Comparison of ENCODE assay signal across 23 cellular contexts in genomic region chr1:217372251-217372970, GRCh38.
"Had no signal": no experiment of that assay in that cellular context is flagged by ENCODE, and none has a peak within 500 bp of the region (broad histone marks: within the 10 kb centered on the region; RNA-seq: fewer than 3 reads in every experiment).

No MANE protein-coding gene starts in this region.

- H3K4me3 Mint-ChIP-seq: memory B cell; naive B cell; nephron progenitor cell; stimulated activated naive B cell treated with anti-CD40 and anti-IgM and Interleukin-4, amounts not matched to agents 10 μg/mL and 1 μg/mL and 100 μg/mL, for 72 hours had no signal

- H3K27me3 Mint-ChIP-seq: naive B cell; stimulated activated naive B cell treated with anti-CD40 and anti-IgM and Interleukin-4, amounts not matched to agents 10 μg/mL and 1 μg/mL and 100 μg/mL, for 72 hours had no signal

- DNase-seq: caudate nucleus; effector CD4-positive, alpha-beta T cell; heart left ventricle; hippocampal formation; left ventricle myocardium inferior; lower lobe of right lung; naive B cell; nephron progenitor cell; right lobe of liver; spleen; stimulated activated CD4-positive, alpha-beta T cell treated with anti-CD3 and anti-CD28 coated beads, Interleukin-15, amount 100 ng/mL, for 24 hours; stimulated activated CD4-positive, alpha-beta T cell treated with anti-CD3 and anti-CD28 coated beads, Interleukin-1b, Interleukin-23, amount 100 ng/mL, for 48 hours; stimulated activated CD4-positive, alpha-beta T cell treated with anti-CD3 and anti-CD28 coated beads, Interleukin-4, amount 100 ng/mL, for 24 hours; stimulated activated naive B cell treated with anti-CD40 and anti-IgM and Interleukin-4, amounts not matched to agents 10 μg/mL and 1 μg/mL and 100 μg/mL, for 72 hours; stomach; substantia nigra; transverse colon had no signal

- H3K27ac Mint-ChIP-seq: memory B cell; nephron progenitor cell; stimulated activated naive B cell treated with anti-CD40 and anti-IgM and Interleukin-4, amounts not matched to agents 10 μg/mL and 1 μg/mL and 100 μg/mL, for 72 hours had no signal

- H3K9me3 ChIP-seq: thoracic aorta had no signal

- H3K36me3 ChIP-seq: heart left ventricle, left ventricle myocardium inferior, lower lobe of right lung, right lobe of liver, spleen, stomach, thoracic aorta, transverse colon had no signal

- FAIRE-seq: frontal cortex, islet of Langerhans, urothelium cell line had no signal

- H3K27ac ChIP-seq: coronary artery, heart left ventricle, left ventricle myocardium inferior, lower lobe of right lung, right lobe of liver, spleen, stomach, thoracic aorta, transverse colon had no signal

- H3K27me3 ChIP-seq: heart left ventricle, right lobe of liver, spleen, stomach, transverse colon had no signal

- H3K36me3 Mint-ChIP-seq: stimulated activated naive B cell treated with anti-CD40 and anti-IgM and Interleukin-4, amounts not matched to agents 10 μg/mL and 1 μg/mL and 100 μg/mL, for 72 hours had no signal

- ATAC-seq: heart left ventricle; right lobe of liver; stimulated activated naive B cell treated with anti-CD40 and anti-IgM and Interleukin-4, amounts not matched to agents 10 μg/mL and 1 μg/mL and 100 μg/mL, for 72 hours had no signal

- H3K4me1 ChIP-seq: heart left ventricle, left ventricle myocardium inferior, lower lobe of right lung, right lobe of liver, spleen, stomach, transverse colon had no signal

- H3K4me3 ChIP-seq: coronary artery, heart left ventricle, left ventricle myocardium inferior, lower lobe of right lung, right lobe of liver, spleen, stomach, thoracic aorta, transverse colon had no signal
